In the genomic region with DNA sequence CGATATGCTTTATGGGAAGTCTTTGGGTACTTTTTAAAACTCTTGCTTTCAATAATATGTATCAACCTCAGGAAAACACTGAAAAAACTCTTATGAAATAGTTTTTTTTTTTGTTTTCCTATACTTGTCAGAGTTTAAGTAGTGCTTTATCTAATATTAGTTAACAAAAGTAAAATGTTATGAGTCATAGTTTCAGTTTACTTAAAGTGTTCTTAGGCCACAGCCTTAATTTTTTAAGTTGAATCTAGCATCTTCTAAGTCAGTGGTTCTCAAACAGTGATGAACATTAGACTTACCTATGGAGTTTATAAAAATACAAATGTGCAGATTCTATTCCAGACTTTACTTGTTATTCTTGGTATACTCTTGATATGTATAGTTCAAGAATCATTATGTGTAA, we compare ENCODE assay signal across 24 cellular contexts. TPM values are rescaled to one million over a fixed set of nuclear protein-coding genes. Genes with fewer than 3 reads are reported as not detected.
"Had no signal": no experiment of that assay in that cellular context is flagged by ENCODE, and none has a peak within 500 bp of the region (broad histone marks: within the 10 kb centered on the region; RNA-seq: fewer than 3 reads in every experiment).

No MANE protein-coding gene starts in this region.

- H3K36me3 ChIP-seq: esophagus muscularis mucosa, gastroesophageal sphincter, left ventricle myocardium inferior, lower lobe of right lung, neural progenitor cell, pancreas, spleen, tibial artery, upper lobe of right lung, vagina had no signal

- H3K4me1 ChIP-seq: esophagus muscularis mucosa, gastroesophageal sphincter, left ventricle myocardium inferior, lower lobe of right lung, neural progenitor cell, pancreas, spleen, tibial artery, upper lobe of right lung, vagina had no signal

- H3K4me3 ChIP-seq: dorsolateral prefrontal cortex, esophagus muscularis mucosa, gastroesophageal sphincter, left ventricle myocardium inferior, lower lobe of right lung, neural progenitor cell, pancreas, spleen, tibial artery, upper lobe of right lung, vagina had no signal

- DNase-seq: cortex of kidney; dorsolateral prefrontal cortex; effector memory CD8-positive, alpha-beta T cell; foreskin fibroblast; glutamatergic neuron; left ventricle myocardium inferior; lower lobe of right lung; midbrain; nucleus accumbens; pancreas; spleen; stimulated activated CD4-positive, alpha-beta T cell treated with anti-CD3 and anti-CD28 coated beads, Interleukin-15, amount 100 ng/mL, for 24 hours; stimulated activated CD4-positive, alpha-beta T cell treated with anti-CD3 and anti-CD28 coated beads, Interleukin-1b, Interleukin-23, amount 100 ng/mL, for 48 hours; stimulated activated CD4-positive, alpha-beta T cell treated with anti-CD3 and anti-CD28 coated beads, Interleukin-4, amount 100 ng/mL, for 24 hours; tibial artery; upper lobe of right lung had no signal

- H3K27ac ChIP-seq: dorsolateral prefrontal cortex, epithelial cell of prostate, esophagus muscularis mucosa, gastroesophageal sphincter, left ventricle myocardium inferior, lower lobe of right lung, neural progenitor cell, pancreas, spleen, tibial artery, upper lobe of right lung, vagina had no signal

- H3K27me3 ChIP-seq: dorsolateral prefrontal cortex, esophagus muscularis mucosa, gastroesophageal sphincter, neural progenitor cell, pancreas, spleen, tibial artery, upper lobe of right lung, vagina had no signal

- H3K4me2 ChIP-seq: neural progenitor cell had no signal

- ATAC-seq: effector memory CD8-positive, alpha-beta T cell; gastroesophageal sphincter; lower lobe of right lung; natural killer cell treated with Interleukin-12 subunit alpha and Interleukin-12 subunit beta and Interleukin-15 and Interleukin-18, amount 100 ng/mL, for 72 hours; pancreas; sciatic nerve; stimulated activated memory B cell treated with anti-CD40 and anti-IgM and Interleukin-4, amounts not matched to agents 10 μg/mL and 1 μg/mL and 100 μg/mL, for 72 hours; upper lobe of right lung had no signal

- H3K9ac ChIP-seq: neural progenitor cell had no signal

- H3K9me3 ChIP-seq: esophagus muscularis mucosa, gastroesophageal sphincter, pancreas, tibial artery, upper lobe of right lung, vagina had no signal

- H2AFZ ChIP-seq: neural progenitor cell had no signal

RNA-seq across cellular contexts. Expression of a gene that starts 26.3 kb away (rescaled TPM):
- total RNA-seq: natural killer cell treated with Interleukin-12 subunit alpha and Interleukin-12 subunit beta and Interleukin-15 and Interleukin-18, amount 100 ng/mL, for 72 hours had no signal
